In genomic region chr5:177497297-177498012, GRCh38 we compare ENCODE assay signal across 1 cellular context.
TF ChIP-seq lines count a peak whose summit lies in the region.

Gene PDLIM7 (minus strand): TSS chr5:177497604. CDS start chr5:177496512, 1,092 bp downstream.

TF ChIP-seq in K562, 482 proteins besides CTCF, POLR2A, EP300 and RAD21 (continued from another document and continues in another):
- TF ChIP-seq E2F8 (IDR thresholded peaks at IDR 0.05; ENCODE audit: low read depth, partially characterized antibody) (no peak), TEAD1 (CRISPR knock-in tag; IDR thresholded peaks at IDR 0.05) (no peak), MTA3 (IDR thresholded peaks at IDR 0.05; ENCODE audit: borderline replicate concordance) (peak; percentile 89), MECOM (CRISPR knock-in tag; IDR thresholded peaks at IDR 0.05) (no peak), ATF1 (CRISPR knock-in tag; IDR thresholded peaks at IDR 0.05) (no peak), ATF1 (tag; IDR thresholded peaks at IDR 0.05) (peak; percentile 32; the same call in 1 of the 2 replicates), ARHGAP35 (IDR thresholded peaks at IDR 0.05; ENCODE audit: partially characterized antibody) (no peak), MBD1 (CRISPR knock-in tag; IDR thresholded peaks at IDR 0.05) (no peak), PHF21A (IDR thresholded peaks at IDR 0.05; ENCODE audit: borderline replicate concordance, low read depth) (0 out of 2 replicates have a peak, but pooled peaks have one; percentile 64), MAX (CRISPR knock-in tag; IDR thresholded peaks at IDR 0.05) (peak; percentile 36; the same call in 1 of the 2 replicates), CREM (IDR thresholded peaks at IDR 0.05; ENCODE audit: low read depth) (peak; percentile 32; the same call in 1 of the 2 replicates), FOXA3 (CRISPR knock-in tag; conservative IDR thresholded peaks at IDR 0.05 in 1 of 2, IDR thresholded peaks at IDR 0.05 in 1 of 2) (0 out of 4 replicates have a peak, but pooled peaks of 1 of the 2 experiments have one; percentile 4), ZNF445 (CRISPR knock-in tag; IDR thresholded peaks at IDR 0.05; ENCODE audit: low read depth) (no peak), ZNF197 (CRISPR knock-in tag; IDR thresholded peaks at IDR 0.05; ENCODE audit: low read depth) (no peak), NR0B1 (IDR thresholded peaks at IDR 0.05; ENCODE audit: partially characterized antibody) (no peak), RBM22 (IDR thresholded peaks at IDR 0.05; ENCODE audit: low read depth, low read length, poor library complexity, severe bottlenecking) (peak; percentile 49), ZNF76 (CRISPR knock-in tag; IDR thresholded peaks at IDR 0.05; ENCODE audit: borderline replicate concordance) (no peak), IFI16 (CRISPR knock-in tag; IDR thresholded peaks at IDR 0.05) (no peak), SNRNP70 (optimal IDR thresholded peaks at IDR 0.05; ENCODE audit: low read depth, low read length) (no peak), PPARD (CRISPR knock-in tag; IDR thresholded peaks at IDR 0.05) (no peak), ATF4 (CRISPR knock-in tag; IDR thresholded peaks at IDR 0.05) (no peak), CREBBP (IDR thresholded peaks at IDR 0.05; ENCODE audit: low read depth, low read length) (no peak), OTX1 (CRISPR knock-in tag; IDR thresholded peaks at IDR 0.05) (no peak)
- TF ChIP-seq, protein P1, sequence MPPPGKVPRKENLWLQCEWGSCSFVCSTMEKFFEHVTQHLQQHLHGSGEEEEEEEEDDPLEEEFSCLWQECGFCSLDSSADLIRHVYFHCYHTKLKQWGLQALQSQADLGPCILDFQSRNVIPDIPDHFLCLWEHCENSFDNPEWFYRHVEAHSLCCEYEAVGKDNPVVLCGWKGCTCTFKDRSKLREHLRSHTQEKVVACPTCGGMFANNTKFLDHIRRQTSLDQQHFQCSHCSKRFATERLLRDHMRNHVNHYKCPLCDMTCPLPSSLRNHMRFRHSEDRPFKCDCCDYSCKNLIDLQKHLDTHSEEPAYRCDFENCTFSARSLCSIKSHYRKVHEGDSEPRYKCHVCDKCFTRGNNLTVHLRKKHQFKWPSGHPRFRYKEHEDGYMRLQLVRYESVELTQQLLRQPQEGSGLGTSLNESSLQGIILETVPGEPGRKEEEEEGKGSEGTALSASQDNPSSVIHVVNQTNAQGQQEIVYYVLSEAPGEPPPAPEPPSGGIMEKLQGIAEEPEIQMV (tag; conservative IDR thresholded peaks at IDR 0.05; ENCODE audit: low read depth): peak; percentile 95
- TF ChIP-seq, protein P2, sequence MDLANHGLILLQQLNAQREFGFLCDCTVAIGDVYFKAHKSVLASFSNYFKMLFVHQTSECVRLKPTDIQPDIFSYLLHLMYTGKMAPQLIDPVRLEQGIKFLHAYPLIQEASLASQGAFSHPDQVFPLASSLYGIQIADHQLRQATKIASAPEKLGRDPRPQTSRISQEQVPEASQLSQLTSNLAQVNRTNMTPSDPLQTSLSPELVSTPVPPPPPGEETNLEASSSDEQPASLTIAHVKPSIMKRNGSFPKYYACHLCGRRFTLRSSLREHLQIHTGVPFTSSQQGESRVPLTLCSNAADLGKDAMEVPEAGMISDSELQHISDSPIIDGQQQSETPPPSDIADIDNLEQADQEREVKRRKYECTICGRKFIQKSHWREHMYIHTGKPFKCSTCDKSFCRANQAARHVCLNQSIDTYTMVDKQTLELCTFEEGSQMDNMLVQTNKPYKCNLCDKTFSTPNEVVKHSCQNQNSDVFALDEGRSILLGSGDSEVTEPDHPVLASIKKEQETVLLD (IDR thresholded peaks at IDR 0.05): no peak
- TF ChIP-seq, protein P3, sequence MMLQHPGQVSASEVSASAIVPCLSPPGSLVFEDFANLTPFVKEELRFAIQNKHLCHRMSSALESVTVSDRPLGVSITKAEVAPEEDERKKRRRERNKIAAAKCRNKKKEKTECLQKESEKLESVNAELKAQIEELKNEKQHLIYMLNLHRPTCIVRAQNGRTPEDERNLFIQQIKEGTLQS (IDR thresholded peaks at IDR 0.05): no peak
- TF ChIP-seq, protein P3 (CRISPR knock-in tag; conservative IDR thresholded peaks at IDR 0.05): no peak
- TF ChIP-seq, protein P4, sequence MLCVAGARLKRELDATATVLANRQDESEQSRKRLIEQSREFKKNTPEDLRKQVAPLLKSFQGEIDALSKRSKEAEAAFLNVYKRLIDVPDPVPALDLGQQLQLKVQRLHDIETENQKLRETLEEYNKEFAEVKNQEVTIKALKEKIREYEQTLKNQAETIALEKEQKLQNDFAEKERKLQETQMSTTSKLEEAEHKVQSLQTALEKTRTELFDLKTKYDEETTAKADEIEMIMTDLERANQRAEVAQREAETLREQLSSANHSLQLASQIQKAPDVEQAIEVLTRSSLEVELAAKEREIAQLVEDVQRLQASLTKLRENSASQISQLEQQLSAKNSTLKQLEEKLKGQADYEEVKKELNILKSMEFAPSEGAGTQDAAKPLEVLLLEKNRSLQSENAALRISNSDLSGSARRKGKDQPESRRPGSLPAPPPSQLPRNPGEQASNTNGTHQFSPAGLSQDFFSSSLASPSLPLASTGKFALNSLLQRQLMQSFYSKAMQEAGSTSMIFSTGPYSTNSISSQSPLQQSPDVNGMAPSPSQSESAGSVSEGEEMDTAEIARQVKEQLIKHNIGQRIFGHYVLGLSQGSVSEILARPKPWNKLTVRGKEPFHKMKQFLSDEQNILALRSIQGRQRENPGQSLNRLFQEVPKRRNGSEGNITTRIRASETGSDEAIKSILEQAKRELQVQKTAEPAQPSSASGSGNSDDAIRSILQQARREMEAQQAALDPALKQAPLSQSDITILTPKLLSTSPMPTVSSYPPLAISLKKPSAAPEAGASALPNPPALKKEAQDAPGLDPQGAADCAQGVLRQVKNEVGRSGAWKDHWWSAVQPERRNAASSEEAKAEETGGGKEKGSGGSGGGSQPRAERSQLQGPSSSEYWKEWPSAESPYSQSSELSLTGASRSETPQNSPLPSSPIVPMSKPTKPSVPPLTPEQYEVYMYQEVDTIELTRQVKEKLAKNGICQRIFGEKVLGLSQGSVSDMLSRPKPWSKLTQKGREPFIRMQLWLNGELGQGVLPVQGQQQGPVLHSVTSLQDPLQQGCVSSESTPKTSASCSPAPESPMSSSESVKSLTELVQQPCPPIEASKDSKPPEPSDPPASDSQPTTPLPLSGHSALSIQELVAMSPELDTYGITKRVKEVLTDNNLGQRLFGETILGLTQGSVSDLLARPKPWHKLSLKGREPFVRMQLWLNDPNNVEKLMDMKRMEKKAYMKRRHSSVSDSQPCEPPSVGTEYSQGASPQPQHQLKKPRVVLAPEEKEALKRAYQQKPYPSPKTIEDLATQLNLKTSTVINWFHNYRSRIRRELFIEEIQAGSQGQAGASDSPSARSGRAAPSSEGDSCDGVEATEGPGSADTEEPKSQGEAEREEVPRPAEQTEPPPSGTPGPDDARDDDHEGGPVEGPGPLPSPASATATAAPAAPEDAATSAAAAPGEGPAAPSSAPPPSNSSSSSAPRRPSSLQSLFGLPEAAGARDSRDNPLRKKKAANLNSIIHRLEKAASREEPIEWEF (CRISPR knock-in tag; IDR thresholded peaks at IDR 0.05): no peak
- TF ChIP-seq, protein P5, sequence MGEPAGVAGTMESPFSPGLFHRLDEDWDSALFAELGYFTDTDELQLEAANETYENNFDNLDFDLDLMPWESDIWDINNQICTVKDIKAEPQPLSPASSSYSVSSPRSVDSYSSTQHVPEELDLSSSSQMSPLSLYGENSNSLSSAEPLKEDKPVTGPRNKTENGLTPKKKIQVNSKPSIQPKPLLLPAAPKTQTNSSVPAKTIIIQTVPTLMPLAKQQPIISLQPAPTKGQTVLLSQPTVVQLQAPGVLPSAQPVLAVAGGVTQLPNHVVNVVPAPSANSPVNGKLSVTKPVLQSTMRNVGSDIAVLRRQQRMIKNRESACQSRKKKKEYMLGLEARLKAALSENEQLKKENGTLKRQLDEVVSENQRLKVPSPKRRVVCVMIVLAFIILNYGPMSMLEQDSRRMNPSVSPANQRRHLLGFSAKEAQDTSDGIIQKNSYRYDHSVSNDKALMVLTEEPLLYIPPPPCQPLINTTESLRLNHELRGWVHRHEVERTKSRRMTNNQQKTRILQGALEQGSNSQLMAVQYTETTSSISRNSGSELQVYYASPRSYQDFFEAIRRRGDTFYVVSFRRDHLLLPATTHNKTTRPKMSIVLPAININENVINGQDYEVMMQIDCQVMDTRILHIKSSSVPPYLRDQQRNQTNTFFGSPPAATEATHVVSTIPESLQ (CRISPR knock-in tag; IDR thresholded peaks at IDR 0.05): no peak
- TF ChIP-seq, protein P6, sequence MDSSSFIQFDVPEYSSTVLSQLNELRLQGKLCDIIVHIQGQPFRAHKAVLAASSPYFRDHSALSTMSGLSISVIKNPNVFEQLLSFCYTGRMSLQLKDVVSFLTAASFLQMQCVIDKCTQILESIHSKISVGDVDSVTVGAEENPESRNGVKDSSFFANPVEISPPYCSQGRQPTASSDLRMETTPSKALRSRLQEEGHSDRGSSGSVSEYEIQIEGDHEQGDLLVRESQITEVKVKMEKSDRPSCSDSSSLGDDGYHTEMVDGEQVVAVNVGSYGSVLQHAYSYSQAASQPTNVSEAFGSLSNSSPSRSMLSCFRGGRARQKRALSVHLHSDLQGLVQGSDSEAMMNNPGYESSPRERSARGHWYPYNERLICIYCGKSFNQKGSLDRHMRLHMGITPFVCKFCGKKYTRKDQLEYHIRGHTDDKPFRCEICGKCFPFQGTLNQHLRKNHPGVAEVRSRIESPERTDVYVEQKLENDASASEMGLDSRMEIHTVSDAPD (CRISPR knock-in tag; IDR thresholded peaks at IDR 0.05): no peak
- TF ChIP-seq, protein P7, sequence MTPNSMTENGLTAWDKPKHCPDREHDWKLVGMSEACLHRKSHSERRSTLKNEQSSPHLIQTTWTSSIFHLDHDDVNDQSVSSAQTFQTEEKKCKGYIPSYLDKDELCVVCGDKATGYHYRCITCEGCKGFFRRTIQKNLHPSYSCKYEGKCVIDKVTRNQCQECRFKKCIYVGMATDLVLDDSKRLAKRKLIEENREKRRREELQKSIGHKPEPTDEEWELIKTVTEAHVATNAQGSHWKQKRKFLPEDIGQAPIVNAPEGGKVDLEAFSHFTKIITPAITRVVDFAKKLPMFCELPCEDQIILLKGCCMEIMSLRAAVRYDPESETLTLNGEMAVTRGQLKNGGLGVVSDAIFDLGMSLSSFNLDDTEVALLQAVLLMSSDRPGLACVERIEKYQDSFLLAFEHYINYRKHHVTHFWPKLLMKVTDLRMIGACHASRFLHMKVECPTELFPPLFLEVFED (CRISPR knock-in tag; conservative IDR thresholded peaks at IDR 0.05): no peak
